12 cellular contexts compared by ENCODE assay signal in genomic region chr3:31755911-31756658, GRCh38.
DNase-seq lines count a peak whose midpoint lies in the region; TF ChIP-seq lines count a peak whose summit lies in the region.
"Had no signal": no experiment of that assay in that cellular context is flagged by ENCODE, and none has a peak within 500 bp of the region (broad histone marks: within the 10 kb centered on the region; RNA-seq: fewer than 3 reads in every experiment).

No MANE protein-coding gene starts in this region.

- peak overlapping the region; percentile 52 for H3K4me3 Mint-ChIP-seq in activated naive CD4-positive, alpha-beta T cell treated with anti-CD3 and anti-CD28 coated beads for 36 hours
- H3K4me3 Mint-ChIP-seq in activated CD4-positive, alpha-beta memory T cell treated with anti-CD3 and anti-CD28 coated beads for 36 hours = peak overlapping the region; percentile 60
- peak overlapping the region; percentile 32 for H3K4me3 Mint-ChIP-seq in stimulated activated naive CD8-positive, alpha-beta T cell treated with anti-CD3 and anti-CD28 coated beads, Interleukin-15, Interleukin-2, amounts not matched to agents 100 ng/mL and 50 ng/mL, for 24 hours

- H3K27ac Mint-ChIP-seq in activated naive CD4-positive, alpha-beta T cell treated with anti-CD3 and anti-CD28 coated beads for 36 hours = peak overlapping the region; percentile 94
- H3K27ac Mint-ChIP-seq in activated CD4-positive, alpha-beta memory T cell treated with anti-CD3 and anti-CD28 coated beads for 36 hours = peak overlapping the region; percentile 94
- H3K27ac Mint-ChIP-seq in stimulated activated naive CD8-positive, alpha-beta T cell treated with anti-CD3 and anti-CD28 coated beads, Interleukin-15, Interleukin-2, amounts not matched to agents 100 ng/mL and 50 ng/mL, for 24 hours = peak overlapping the region; percentile 81

- in situ Hi-C loops in GM13977 (cut with MboI; ENCODE audit: low pct_unique_long_range_greater_than_20kb, low sequenced_read_pairs, unreplicated experiment) = no loop called here

- no peak for TF ChIP-seq CTCF in GM13977 (IDR thresholded peaks at IDR 0.05; ENCODE audit: extremely low read depth, insufficient read depth, missing control alignments)

- intact Hi-C loops in activated naive CD4-positive, alpha-beta T cell treated with anti-CD3 and anti-CD28 coated beads for 36 hours (cut with micrococcal nuclease) = loop anchor here (1.0 to 10.0 kb wide), 12 partner anchors 16 to 1239 kb away; partner anchors contain the start of gene STT3B
- intact Hi-C loops in activated CD4-positive, alpha-beta memory T cell treated with anti-CD3 and anti-CD28 coated beads for 36 hours (cut with micrococcal nuclease) = loop anchor here (1.0 to 10.0 kb wide), 12 partner anchors 8 to 1141 kb away; partner anchors contain the start of gene STT3B
- intact Hi-C loops in posterior vena cava (cut with DNase I) = no loop called here

- H3K27me3 Mint-ChIP-seq in activated naive CD4-positive, alpha-beta T cell treated with anti-CD3 and anti-CD28 coated beads for 36 hours (ENCODE audit: low read depth) = peaks cover 2% of the 10 kb centered on the region
- H3K27me3 Mint-ChIP-seq in activated CD4-positive, alpha-beta memory T cell treated with anti-CD3 and anti-CD28 coated beads for 36 hours = peaks cover 1% of the 10 kb centered on the region
- H3K27me3 Mint-ChIP-seq in stimulated activated naive CD8-positive, alpha-beta T cell treated with anti-CD3 and anti-CD28 coated beads, Interleukin-15, Interleukin-2, amounts not matched to agents 100 ng/mL and 50 ng/mL, for 24 hours = peaks cover 6% of the 10 kb centered on the region

- no peaks in the 10 kb centered on the region for H3K36me3 Mint-ChIP-seq in activated naive CD4-positive, alpha-beta T cell treated with anti-CD3 and anti-CD28 coated beads for 36 hours (ENCODE audit: low read depth)
- H3K36me3 Mint-ChIP-seq in activated CD4-positive, alpha-beta memory T cell treated with anti-CD3 and anti-CD28 coated beads for 36 hours = no peaks in the 10 kb centered on the region
- no peaks in the 10 kb centered on the region for H3K36me3 Mint-ChIP-seq in stimulated activated naive CD8-positive, alpha-beta T cell treated with anti-CD3 and anti-CD28 coated beads, Interleukin-15, Interleukin-2, amounts not matched to agents 100 ng/mL and 50 ng/mL, for 24 hours (ENCODE audit: low read depth)

- POLR2A ChIA-PET in activated CD4-positive, alpha-beta memory T cell treated with anti-CD3 and anti-CD28 coated beads for 36 hours (lab: Charles Lee) = interaction anchor here (0.8 to 1.6 kb wide), 4 partner anchors 11 to 325 kb away, joined by 3 to 6 read pairs (median 5); partner anchors contain the start of gene STT3B

- CTCF ChIA-PET in activated naive CD4-positive, alpha-beta T cell treated with anti-CD3 and anti-CD28 coated beads for 36 hours (lab: Charles Lee) = interaction anchor here (1.4 to 1.6 kb wide), 2 partner anchors 10 to 12 kb away, joined by 3 read pairs; no protein-coding TSS in a partner anchor
- CTCF ChIA-PET in activated CD4-positive, alpha-beta memory T cell treated with anti-CD3 and anti-CD28 coated beads for 36 hours (lab: Charles Lee) = interaction anchor here (0.6 to 2.7 kb wide), 3 partner anchors 10 to 145 kb away, joined by 3 to 12 read pairs (median 4); no protein-coding TSS in a partner anchor

- H3K4me1 Mint-ChIP-seq in activated naive CD4-positive, alpha-beta T cell treated with anti-CD3 and anti-CD28 coated beads for 36 hours (ENCODE audit: low read depth) = peaks cover 41% of the 10 kb centered on the region
- peaks cover 46% of the 10 kb centered on the region for H3K4me1 Mint-ChIP-seq in activated CD4-positive, alpha-beta memory T cell treated with anti-CD3 and anti-CD28 coated beads for 36 hours (ENCODE audit: low read depth)
- H3K4me1 Mint-ChIP-seq in stimulated activated naive CD8-positive, alpha-beta T cell treated with anti-CD3 and anti-CD28 coated beads, Interleukin-15, Interleukin-2, amounts not matched to agents 100 ng/mL and 50 ng/mL, for 24 hours (ENCODE audit: low read depth) = peaks cover 36% of the 10 kb centered on the region

- H3K9me3 Mint-ChIP-seq in activated naive CD4-positive, alpha-beta T cell treated with anti-CD3 and anti-CD28 coated beads for 36 hours = no peaks in the 10 kb centered on the region
- no peaks in the 10 kb centered on the region for H3K9me3 Mint-ChIP-seq in activated CD4-positive, alpha-beta memory T cell treated with anti-CD3 and anti-CD28 coated beads for 36 hours
- H3K9me3 Mint-ChIP-seq in stimulated activated naive CD8-positive, alpha-beta T cell treated with anti-CD3 and anti-CD28 coated beads, Interleukin-15, Interleukin-2, amounts not matched to agents 100 ng/mL and 50 ng/mL, for 24 hours = no peaks in the 10 kb centered on the region

- DNase-seq in activated naive CD4-positive, alpha-beta T cell treated with anti-CD3 and anti-CD28 coated beads for 36 hours = peak; percentile 79
- DNase-seq in activated naive CD4-positive, alpha-beta T cell treated with anti-CD3 and anti-CD28 coated beads, Interleukin-2, amount 50 U/mL, for 16 hours = no peak
- peak; percentile 72 for DNase-seq in activated CD4-positive, alpha-beta memory T cell treated with anti-CD3 and anti-CD28 coated beads for 36 hours
- DNase-seq in germinal center (ENCODE audit: low spot score) = peak; percentile 34
- no peak for DNase-seq in GM13977 (ENCODE audit: low spot score)
- no peak for DNase-seq in posterior vena cava (ENCODE audit: low spot score)
- no peak for DNase-seq in mucosa of gallbladder (ENCODE audit: low spot score)
- DNase-seq: caudate nucleus, DMS79, Kasumi-1, NCI-H2107 had no signal

Comparison
In these comparisons a context has a peak if more than half of its experiments do, and no peak if none do; other contexts are left out.
1. DNase-seq: peak in activated naive CD4-positive, alpha-beta T cell treated with anti-CD3 and anti-CD28 coated beads for 36 hours (single experiment), activated CD4-positive, alpha-beta memory T cell treated with anti-CD3 and anti-CD28 coated beads for 36 hours (single experiment) and germinal center (single experiment); none in activated naive CD4-positive, alpha-beta T cell treated with anti-CD3 and anti-CD28 coated beads, Interleukin-2, amount 50 U/mL, for 16 hours (single experiment), GM13977 (single experiment), posterior vena cava (single experiment) and mucosa of gallbladder (single experiment).
2. intact Hi-C loops: an anchor here in activated naive CD4-positive, alpha-beta T cell treated with anti-CD3 and anti-CD28 coated beads for 36 hours (1.0 to 10.0 kb wide) and activated CD4-positive, alpha-beta memory T cell treated with anti-CD3 and anti-CD28 coated beads for 36 hours (1.0 to 10.0 kb wide); none called in posterior vena cava.
3. Peak in every context shown above with its lines, with median percentiles within 50 percentile points of each other: H3K27ac Mint-ChIP-seq and H3K4me3 Mint-ChIP-seq.